ENCODE assay signal across 10 cellular contexts in genomic region chr10:59006511-59007306, GRCh38.
DNase-seq lines count a peak whose midpoint lies in the region; ATAC-seq and TF ChIP-seq lines count a peak whose summit lies in the region.
"Had no signal": no experiment of that assay in that cellular context is flagged by ENCODE, and none has a peak within 500 bp of the region (broad histone marks: within the 10 kb centered on the region; RNA-seq: fewer than 3 reads in every experiment).

No MANE protein-coding gene starts in this region.

- H3K9me3 ChIP-seq in adrenal gland (replicated peaks in 1 of 3) = no peaks in the 10 kb centered on the region
- H3K9me3 ChIP-seq in left ventricle myocardium inferior (replicated peaks) = no peaks in the 10 kb centered on the region
- no peaks in the 10 kb centered on the region for H3K9me3 ChIP-seq in tibial artery
- H3K9me3 ChIP-seq in Karpas-422 (ENCODE audit: low read length) = no peaks in the 10 kb centered on the region
- H3K9me3 ChIP-seq in suprapubic skin = no peaks in the 10 kb centered on the region

- H3K9me3 Mint-ChIP-seq in activated CD8-positive, alpha-beta T cell treated with anti-CD3 and anti-CD28 coated beads, Interleukin-2, amount 10 ng/mL, durations not matched to agents 7 days and 5 days (ENCODE audit: insufficient read depth) = no peaks in the 10 kb centered on the region

- no peak for TF ChIP-seq CTCF in HFF-Myc (IDR thresholded peaks at IDR 0.05; ENCODE audit: low read depth, low read length, missing control alignments)
- TF ChIP-seq CTCF in adrenal gland (IDR thresholded peaks at IDR 0.05) = no peak
- no peak for TF ChIP-seq CTCF in left ventricle myocardium inferior (IDR thresholded peaks at IDR 0.05; ENCODE audit: borderline replicate concordance)
- TF ChIP-seq CTCF in tibial artery (IDR thresholded peaks at IDR 0.05) = no peak
- no peak for TF ChIP-seq CTCF in suprapubic skin (IDR thresholded peaks at IDR 0.05)

- H3K27ac Mint-ChIP-seq in activated CD8-positive, alpha-beta T cell treated with anti-CD3 and anti-CD28 coated beads, Interleukin-2, amount 10 ng/mL, durations not matched to agents 7 days and 5 days = no peak overlapping the region

- no peak overlapping the region for H2AFZ ChIP-seq in Karpas-422 (ENCODE audit: low read length)

- DNase-seq in HFF-Myc (ENCODE audit: extremely low read depth, low read depth) = peak; percentile 59
- DNase-seq in adrenal gland = peak in 6 of 7 donors; percentile 31 to 69 (median 43)
- DNase-seq in left ventricle myocardium inferior = no peak
- peak; percentile 70 to 74 for DNase-seq in tibial artery
- no peak for DNase-seq in Karpas-422
- DNase-seq in activated CD8-positive, alpha-beta T cell treated with anti-CD3 and anti-CD28 coated beads, Interleukin-2, amount 10 ng/mL, durations not matched to agents 7 days and 5 days = no peak
- DNase-seq in suprapubic skin (ENCODE audit: low spot score in 2 of 2) = no peak
- no peak for DNase-seq in NCI-H1436 (lab: John Stamatoyannopoulos, UW)
- DNase-seq: activated CD4-positive, alpha-beta T cell treated with anti-CD3 and anti-CD28 coated beads for 4 hours; NCI-H774 had no signal

- no peak overlapping the region for H3K9ac ChIP-seq in Karpas-422 (ENCODE audit: low read length)

- TF ChIP-seq POLR2A in adrenal gland (IDR thresholded peaks at IDR 0.05) (no peak), suprapubic skin (IDR thresholded peaks at IDR 0.05) (no peak)

- WGBS in adrenal gland, 4 donors = 27 to 36% (median 31%) methylated on average over 4 of the region's 4 CpGs
- WGBS in suprapubic skin = 39% methylated on average over 4 of the region's 4 CpGs

- no peaks in the 10 kb centered on the region for H4K20me1 ChIP-seq in Karpas-422 (ENCODE audit: insufficient read depth, low read depth, low read length)

- ATAC-seq in activated CD8-positive, alpha-beta T cell treated with anti-CD3 and anti-CD28 coated beads, Interleukin-2, amount 10 ng/mL, durations not matched to agents 7 days and 5 days = no peak

- H3K4me1 ChIP-seq in adrenal gland (replicated peaks in 1 of 2) (peaks cover 11 to 32% of the 10 kb centered on the region in 2 donors), left ventricle myocardium inferior (peaks cover 10% of the 10 kb centered on the region), tibial artery (peaks cover 0 to 60% (median 20%) of the 10 kb centered on the region in 4 donors), Karpas-422 (ENCODE audit: low read length) (no peaks in the 10 kb centered on the region), suprapubic skin (no peaks in the 10 kb centered on the region)

- H3K4me3 Mint-ChIP-seq in activated CD8-positive, alpha-beta T cell treated with anti-CD3 and anti-CD28 coated beads, Interleukin-2, amount 10 ng/mL, durations not matched to agents 7 days and 5 days = no peak overlapping the region

- H3K27ac ChIP-seq in adrenal gland = peak overlapping the region in 2 of 5 donors; percentile 13 to 46
- H3K27ac ChIP-seq in left ventricle myocardium inferior (replicated peaks) = peak overlapping the region; percentile 21
- H3K27ac ChIP-seq in tibial artery = peak overlapping the region; percentile 59 to 84
- no peak overlapping the region for H3K27ac ChIP-seq in Karpas-422 (ENCODE audit: low read length)
- H3K27ac ChIP-seq in suprapubic skin = no peak overlapping the region

- no peak overlapping the region for H3K4me2 ChIP-seq in Karpas-422 (ENCODE audit: low read depth, low read length, poor library complexity, severe bottlenecking)

- H3K36me3 ChIP-seq in adrenal gland (replicated peaks in 1 of 2) (no peaks in the 10 kb centered on the region), left ventricle myocardium inferior (no peaks in the 10 kb centered on the region), tibial artery (no peaks in the 10 kb centered on the region), Karpas-422 (ENCODE audit: insufficient read depth, low read length) (no peaks in the 10 kb centered on the region), suprapubic skin (no peaks in the 10 kb centered on the region)

- CTCF ChIA-PET in activated CD8-positive, alpha-beta T cell treated with anti-CD3 and anti-CD28 coated beads, Interleukin-2, amount 10 ng/mL, durations not matched to agents 7 days and 5 days (lab: Charles Lee) = no interaction called here

- POLR2A ChIA-PET in activated CD8-positive, alpha-beta T cell treated with anti-CD3 and anti-CD28 coated beads, Interleukin-2, amount 10 ng/mL, durations not matched to agents 7 days and 5 days (lab: Charles Lee) = no interaction called here

- TF ChIP-seq EP300 in suprapubic skin (IDR thresholded peaks at IDR 0.05) = no peak

- H3K36me3 Mint-ChIP-seq in activated CD8-positive, alpha-beta T cell treated with anti-CD3 and anti-CD28 coated beads, Interleukin-2, amount 10 ng/mL, durations not matched to agents 7 days and 5 days (ENCODE audit: low read depth) = no peaks in the 10 kb centered on the region

- H3K4me1 Mint-ChIP-seq in activated CD8-positive, alpha-beta T cell treated with anti-CD3 and anti-CD28 coated beads, Interleukin-2, amount 10 ng/mL, durations not matched to agents 7 days and 5 days (ENCODE audit: low read depth) = no peaks in the 10 kb centered on the region

- intact Hi-C loops in adrenal gland (cut with DNase I) = no loop called here
- intact Hi-C loops in left ventricle myocardium inferior (cut with micrococcal nuclease) = no loop called here
- intact Hi-C loops in tibial artery (cut with DNase I; ENCODE audit: low total_unique reads) = no loop called here

- H3K4me3 ChIP-seq in HFF-Myc (replicated peaks; ENCODE audit: low read depth, low read length) = no peak overlapping the region
- H3K4me3 ChIP-seq in adrenal gland = no peak overlapping the region
- H3K4me3 ChIP-seq in left ventricle myocardium inferior = no peak overlapping the region
- H3K4me3 ChIP-seq in tibial artery = no peak overlapping the region
- no peak overlapping the region for H3K4me3 ChIP-seq in Karpas-422 (ENCODE audit: low read length)
- H3K4me3 ChIP-seq in suprapubic skin = no peak overlapping the region

- H3K79me2 ChIP-seq in Karpas-422 (ENCODE audit: low read length) = no peaks in the 10 kb centered on the region

- H3K27me3 Mint-ChIP-seq in activated CD8-positive, alpha-beta T cell treated with anti-CD3 and anti-CD28 coated beads, Interleukin-2, amount 10 ng/mL, durations not matched to agents 7 days and 5 days (ENCODE audit: low read depth) = no peaks in the 10 kb centered on the region

- no peaks in the 10 kb centered on the region for H3K9me2 ChIP-seq in Karpas-422 (replicated peaks; ENCODE audit: insufficient read depth, low read length)

- H3K27me3 ChIP-seq in adrenal gland (no peaks in the 10 kb centered on the region), left ventricle myocardium inferior (ENCODE audit: low read depth) (no peaks in the 10 kb centered on the region), tibial artery (no peaks in the 10 kb centered on the region), Karpas-422 (ENCODE audit: low read length) (no peaks in the 10 kb centered on the region), suprapubic skin (no peaks in the 10 kb centered on the region)

Comparison
In these comparisons a context has a peak if more than half of its experiments do, and no peak if none do; other contexts are left out.
1. DNase-seq: peak in HFF-Myc (single experiment), adrenal gland (6 of 7) and tibial artery (2 of 2); none in left ventricle myocardium inferior (single experiment), Karpas-422 (single experiment), activated CD8-positive, alpha-beta T cell treated with anti-CD3 and anti-CD28 coated beads, Interleukin-2, amount 10 ng/mL, durations not matched to agents 7 days and 5 days (single experiment), suprapubic skin (0 of 2) and NCI-H1436 (single experiment).
2. H3K27ac ChIP-seq: peak in left ventricle myocardium inferior (single experiment) and tibial artery (2 of 2); none in Karpas-422 (single experiment) and suprapubic skin (single experiment).